In the genomic region with DNA sequence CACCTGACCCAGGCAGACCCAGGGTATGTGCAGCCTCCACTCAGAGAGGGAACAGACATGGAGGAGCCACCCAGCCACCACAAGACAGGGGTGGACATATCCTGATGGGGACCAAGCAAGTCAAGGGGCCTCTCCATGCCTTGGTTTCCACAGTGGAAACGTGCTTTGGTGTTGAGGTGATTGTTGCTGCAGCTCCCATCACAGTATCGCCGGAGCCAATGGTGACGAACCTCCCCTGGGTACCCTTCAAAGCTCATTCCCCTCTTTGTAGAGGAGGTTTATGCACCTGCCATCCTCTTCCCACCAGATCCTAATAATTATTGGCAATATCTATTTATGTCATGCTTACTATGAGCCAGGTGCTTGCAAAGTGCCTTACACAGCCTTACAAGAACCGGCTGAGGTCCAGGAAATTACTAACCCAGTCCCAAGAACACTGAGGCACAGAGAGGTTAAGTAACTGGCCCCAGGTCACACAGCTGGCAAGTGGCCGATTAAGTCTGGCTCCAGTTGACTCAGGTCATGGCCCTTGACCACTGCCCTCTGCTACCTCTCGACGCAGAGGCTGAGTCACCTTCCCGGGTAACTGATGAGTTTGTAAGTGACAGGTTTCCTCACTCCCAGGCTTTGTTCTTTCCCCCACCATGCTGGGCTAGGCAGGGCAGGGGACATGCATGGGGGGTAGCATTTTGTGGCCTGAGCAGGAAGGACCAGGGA, we compare ENCODE assay signal across 24 cellular contexts. TPM values are rescaled to one million over a fixed set of nuclear protein-coding genes. Genes with fewer than 3 reads are reported as not detected.
DNase-seq lines count a peak whose midpoint lies in the region; ATAC-seq, FAIRE-seq and TF ChIP-seq lines count a peak whose summit lies in the region.
"Had no signal": no experiment of that assay in that cellular context is flagged by ENCODE, and none has a peak within 500 bp of the region (broad histone marks: within the 10 kb centered on the region; RNA-seq: fewer than 3 reads in every experiment).

No MANE protein-coding gene starts in this region.

- H3K27ac Mint-ChIP-seq in stimulated activated memory B cell treated with anti-CD40 and anti-IgM and Interleukin-4, amounts not matched to agents 10 μg/mL and 1 μg/mL and 100 μg/mL, for 72 hours = peak overlapping the region; percentile 64
- no peak overlapping the region for H3K27ac Mint-ChIP-seq in activated CD8-positive, alpha-beta T cell treated with anti-CD3 and anti-CD28 coated beads, Interleukin-2, amount 10 ng/mL, durations not matched to agents 7 days and 5 days

- H3K4me1 ChIP-seq in A549 (no peaks in the 10 kb centered on the region), HepG2 (ENCODE audit: insufficient read depth, low read length) (no peaks in the 10 kb centered on the region; the same call in 1 of the 2 replicates)
- H3K4me1 ChIP-seq: BE2C had no signal

- TF ChIP-seq EP300 in A549 (IDR thresholded peaks at IDR 0.05) (no peak), HepG2 (IDR thresholded peaks at IDR 0.05; ENCODE audit: low read depth in 2 of 2, low read length in 2 of 2) (no peak), HepG2 (CRISPR knock-in tag; IDR thresholded peaks at IDR 0.05; ENCODE audit: borderline replicate concordance) (no peak)

- intact Hi-C loops in HepG2 (cut with micrococcal nuclease; ENCODE audit: unreplicated experiment) = no loop called here

- ATAC-seq in A549 (no peak), HepG2 (no peak; the same call in 2 of the 3 replicates)
- ATAC-seq in stimulated activated memory B cell treated with anti-CD40 and anti-IgM and Interleukin-4, amounts not matched to agents 10 μg/mL and 1 μg/mL and 100 μg/mL, for 72 hours = no peak
- ATAC-seq in activated CD8-positive, alpha-beta T cell treated with anti-CD3 and anti-CD28 coated beads, Interleukin-2, amount 10 ng/mL, durations not matched to agents 7 days and 5 days = no peak
- ATAC-seq: GM12878 had no signal

- H3K79me2 ChIP-seq in HepG2 (ENCODE audit: insufficient read depth, low read length) = no peaks in the 10 kb centered on the region

- DNase-seq in A549 (ENCODE audit: low read depth in 1 of 2, low spot score in 1 of 2) (no peak), M059J (ENCODE audit: low read depth) (peak; percentile 21), HepG2 (ENCODE audit: low spot score) (no peak), NOMO-1 treated with DMSO at 0.1 percent for 48 hours (lab: John Stamatoyannopoulos, UW; ENCODE audit: unreplicated experiment) (no peak), NCI-H2196 (lab: John Stamatoyannopoulos, UW; ENCODE audit: unreplicated experiment) (no peak)
- DNase-seq in activated CD8-positive, alpha-beta T cell treated with anti-CD3 and anti-CD28 coated beads, Interleukin-2, amount 10 ng/mL, durations not matched to agents 7 days and 5 days = no peak
- DNase-seq: 8988T; BE2C; C1 segment of cervical spinal cord; CD4-positive, CD25-positive, alpha-beta regulatory T cell; CD8-positive, alpha-beta memory T cell; COR-L47; DMS 273 treated with DMSO at 0.1 percent for 48 hours; DMS53; DND-41; EL; GOT3; H7; IMR-90 had no signal

- peaks cover 0 to 2% of the 10 kb centered on the region in 2 experiments; a peak in 1 of 5 replicates for H3K27me3 ChIP-seq in HepG2 (ENCODE audit: control insufficient read depth in 1 of 2, insufficient read depth in 2 of 2, low read length in 2 of 2)
- H3K27me3 ChIP-seq: BE2C had no signal

- TF ChIP-seq POLR2A in A549 (IDR thresholded peaks at IDR 0.05; ENCODE audit: low read length) (no peak), HepG2 (IDR thresholded peaks at IDR 0.05; ENCODE audit: insufficient read depth in 1 of 2, low read depth in 2 of 2, low read length in 2 of 2) (no peak)

- BruUV-seq in HepG2 (replicated peaks; lab: Mats Ljungman, UMichigan) = no TSS peak

- H3K9ac ChIP-seq in HepG2 (ENCODE audit: insufficient read depth, low read depth, low read length) = no peak overlapping the region

- H3K4me3 ChIP-seq in A549 (no peak overlapping the region), HepG2 (replicated peaks in 1 of 3; ENCODE audit: insufficient read depth in 1 of 3, low read depth in 2 of 3, low read length in 3 of 3) (no peak overlapping the region)
- H3K4me3 ChIP-seq: GM12878 had no signal

- H3K4me3 Mint-ChIP-seq in stimulated activated memory B cell treated with anti-CD40 and anti-IgM and Interleukin-4, amounts not matched to agents 10 μg/mL and 1 μg/mL and 100 μg/mL, for 72 hours = no peak overlapping the region
- no peak overlapping the region for H3K4me3 Mint-ChIP-seq in activated CD8-positive, alpha-beta T cell treated with anti-CD3 and anti-CD28 coated beads, Interleukin-2, amount 10 ng/mL, durations not matched to agents 7 days and 5 days
- H3K4me3 Mint-ChIP-seq: CD4-positive, CD25-positive, alpha-beta regulatory T cell; CD8-positive, alpha-beta memory T cell had no signal

- no peak overlapping the region for H2AFZ ChIP-seq in HepG2 (ENCODE audit: low read length)

- CTCF ChIA-PET in A549 (lab: Yijun Ruan, JAX) = interaction anchor here (1.2 kb wide), 1 partner anchor 18 kb away, joined by 4 read pairs; no protein-coding TSS in a partner anchor
- CTCF ChIA-PET in HepG2 (lab: Yijun Ruan, JAX; ENCODE audit: low intra/inter-chr PET ratio, low total read pairs) = no interaction called here
- CTCF ChIA-PET in activated CD8-positive, alpha-beta T cell treated with anti-CD3 and anti-CD28 coated beads, Interleukin-2, amount 10 ng/mL, durations not matched to agents 7 days and 5 days (lab: Charles Lee) = no interaction called here

- WGBS in A549 (ENCODE audit: missing lambda C conversion rate) = 53% methylated on average over 9 of the region's 9 CpGs
- 35% methylated on average over 8 of the region's 9 CpGs for WGBS in HepG2 (ENCODE audit: low lambda C conversion rate)

- H3K4me1 Mint-ChIP-seq in stimulated activated memory B cell treated with anti-CD40 and anti-IgM and Interleukin-4, amounts not matched to agents 10 μg/mL and 1 μg/mL and 100 μg/mL, for 72 hours = peaks cover 31% of the 10 kb centered on the region
- H3K4me1 Mint-ChIP-seq in activated CD8-positive, alpha-beta T cell treated with anti-CD3 and anti-CD28 coated beads, Interleukin-2, amount 10 ng/mL, durations not matched to agents 7 days and 5 days (ENCODE audit: low read depth) = no peaks in the 10 kb centered on the region
- H3K4me1 Mint-ChIP-seq: CD4-positive, CD25-positive, alpha-beta regulatory T cell; CD8-positive, alpha-beta memory T cell had no signal

- H4K20me1 ChIP-seq in HepG2 (ENCODE audit: insufficient read depth, low read length) = no peaks in the 10 kb centered on the region

- FAIRE-seq in A549 (lab: Jason Lieb, UNC) (no peak), HepG2 (lab: Jason Lieb, UNC) (no peak)
- FAIRE-seq: GM12878 had no signal

- in situ Hi-C loops in HepG2 (cut with HindIII; ENCODE audit: extremely low pct_ligation_motif_present, low pct_unique_long_range_greater_than_20kb) = no loop called here

- peaks cover 2% of the 10 kb centered on the region for H3K36me3 Mint-ChIP-seq in stimulated activated memory B cell treated with anti-CD40 and anti-IgM and Interleukin-4, amounts not matched to agents 10 μg/mL and 1 μg/mL and 100 μg/mL, for 72 hours
- no peaks in the 10 kb centered on the region for H3K36me3 Mint-ChIP-seq in activated CD8-positive, alpha-beta T cell treated with anti-CD3 and anti-CD28 coated beads, Interleukin-2, amount 10 ng/mL, durations not matched to agents 7 days and 5 days (ENCODE audit: low read depth)
- H3K36me3 Mint-ChIP-seq: CD4-positive, CD25-positive, alpha-beta regulatory T cell; CD8-positive, alpha-beta memory T cell had no signal

- H3K27me3 Mint-ChIP-seq in stimulated activated memory B cell treated with anti-CD40 and anti-IgM and Interleukin-4, amounts not matched to agents 10 μg/mL and 1 μg/mL and 100 μg/mL, for 72 hours = no peaks in the 10 kb centered on the region
- H3K27me3 Mint-ChIP-seq in activated CD8-positive, alpha-beta T cell treated with anti-CD3 and anti-CD28 coated beads, Interleukin-2, amount 10 ng/mL, durations not matched to agents 7 days and 5 days (ENCODE audit: low read depth) = no peaks in the 10 kb centered on the region
- H3K27me3 Mint-ChIP-seq: CD4-positive, CD25-positive, alpha-beta regulatory T cell had no signal

- no peak for TF ChIP-seq RAD21 in A549 (conservative IDR thresholded peaks at IDR 0.05 in 1 of 2, IDR thresholded peaks at IDR 0.05 in 1 of 2)
- TF ChIP-seq RAD21 in HepG2 (CRISPR knock-in tag; IDR thresholded peaks at IDR 0.05) = no peak

- H3K4me2 ChIP-seq in A549 (no peak overlapping the region), HepG2 (ENCODE audit: low read depth, low read length) (no peak overlapping the region)

- no peaks in the 10 kb centered on the region for H3K9me3 Mint-ChIP-seq in stimulated activated memory B cell treated with anti-CD40 and anti-IgM and Interleukin-4, amounts not matched to agents 10 μg/mL and 1 μg/mL and 100 μg/mL, for 72 hours
- no peaks in the 10 kb centered on the region for H3K9me3 Mint-ChIP-seq in activated CD8-positive, alpha-beta T cell treated with anti-CD3 and anti-CD28 coated beads, Interleukin-2, amount 10 ng/mL, durations not matched to agents 7 days and 5 days (ENCODE audit: insufficient read depth)
- H3K9me3 Mint-ChIP-seq: CD4-positive, CD25-positive, alpha-beta regulatory T cell; CD8-positive, alpha-beta memory T cell had no signal

- no peaks in the 10 kb centered on the region for H3K9me3 ChIP-seq in A549
- H3K9me3 ChIP-seq in HepG2 (ENCODE audit: low read length) = no peaks in the 10 kb centered on the region
- H3K9me3 ChIP-seq: BE2C had no signal

- no peak for TF ChIP-seq CTCF in A549 (IDR thresholded peaks at IDR 0.05)
- no peak for TF ChIP-seq CTCF in HepG2 (CRISPR knock-in tag; IDR thresholded peaks at IDR 0.05)

- H3K36me3 ChIP-seq in HepG2 (replicated peaks in 1 of 2; ENCODE audit: control insufficient read depth in 1 of 2, insufficient read depth in 2 of 2, low read length in 2 of 2) = no peaks in the 10 kb centered on the region
- H3K36me3 ChIP-seq: BE2C had no signal

- no peak overlapping the region for H3K27ac ChIP-seq in A549
- no peak overlapping the region for H3K27ac ChIP-seq in HepG2 (ENCODE audit: extremely low read length, insufficient read depth, low read length)
- H3K27ac ChIP-seq: HL-60 had no signal

- POLR2A ChIA-PET in A549 (lab: Yijun Ruan, JAX) (no interaction called here), HepG2 (lab: Yijun Ruan, JAX) (interaction anchor here (1.3 kb wide), 1 partner anchor 46 kb away, joined by 3 read pairs; no protein-coding TSS in a partner anchor)
- POLR2A ChIA-PET in activated CD8-positive, alpha-beta T cell treated with anti-CD3 and anti-CD28 coated beads, Interleukin-2, amount 10 ng/mL, durations not matched to agents 7 days and 5 days (lab: Charles Lee) = no interaction called here

RNA-seq across cellular contexts. Expression of gene SLC12A3, which starts 20.6 kb away (rescaled TPM):
- polyA plus RNA-seq in A549 (2011; rRNA removed) (0.01 and 0.09 TPM in 2 replicates), A549 (2017; fragmentation: RNase III; extraction: RNeasy Plus Mini Kit Qiagen cat#74134 plus additional on column Dnase treatment) (0.08 TPM in 1 of 3 replicates, not detected in the others), HepG2 (2011; rRNA removed) (5.1 and 6.2 TPM in 2 replicates)
- polyA plus RNA-seq in A549 (2012; cell fraction: cytosol; rRNA removed) = 0.05 and 0.06 TPM in 2 replicates
- 0.11 and 0.12 TPM in 2 replicates for polyA plus RNA-seq in A549 (2012; cell fraction: nucleus; rRNA removed)
- polyA minus RNA-seq in A549 (2011; rRNA and poly(A)+ RNA removed) = 0.08 TPM in 1 of 2 replicates, not detected in the other
- total RNA-seq in M059J (2014; rRNA removed; shearing (Covaris generic)) = not detected in 2 replicates
- not detected in 2 replicates for total RNA-seq in HepG2 (2016; rRNA removed; fragmentation: Illumina TruSeq; extraction: Trizol)
- 0.35 TPM in 1 of 2 replicates, not detected in the other for total RNA-seq in HepG2 (2016; cell fraction: cytosol; rRNA removed; fragmentation: Illumina TruSeq; extraction: Trizol; ENCODE audit: low read depth)
- not detected in 2 replicates for total RNA-seq in HepG2 (2016; cell fraction: insoluble cytoplasmic fraction; rRNA removed; fragmentation: Illumina TruSeq; extraction: Trizol)
- total RNA-seq in HepG2 (2016; cell fraction: membrane; rRNA removed; fragmentation: Illumina TruSeq; extraction: Trizol) = 0.07 and 0.40 TPM in 2 replicates
- not detected in 2 replicates for total RNA-seq in HepG2 (2016; cell fraction: nucleus; rRNA removed; fragmentation: Illumina TruSeq; extraction: Trizol)
- 1.6 and 1.7 TPM in 2 replicates for polyA plus RNA-seq in HepG2 (2011; cell fraction: cytosol; rRNA removed)
- 21.0 and 30.1 TPM in 2 replicates for polyA plus RNA-seq in HepG2 (2011; cell fraction: nucleus; rRNA removed)
- polyA plus RNA-seq in HepG2 (2012) = 1.9 and 3.9 TPM in 2 replicates
- not detected in 2 replicates for polyA plus RNA-seq in HepG2 (2016; cell fraction: cytosol; fragmentation: Illumina TruSeq; extraction: Trizol; ENCODE audit: low read depth)
- polyA plus RNA-seq in HepG2 (2016; cell fraction: insoluble cytoplasmic fraction; fragmentation: Illumina TruSeq; extraction: Trizol; ENCODE audit: low read depth) = not detected in 2 replicates
- not detected in 2 replicates for polyA plus RNA-seq in HepG2 (2016; cell fraction: membrane; fragmentation: Illumina TruSeq; extraction: Trizol; ENCODE audit: low read depth)
- not detected in 2 replicates for polyA plus RNA-seq in HepG2 (2016; cell fraction: nucleus; fragmentation: Illumina TruSeq; extraction: Trizol; ENCODE audit: insufficient read depth, low read depth)
- polyA minus RNA-seq in HepG2 (2011; rRNA and poly(A)+ RNA removed; ENCODE audit: low replicate concordance) = 8.9 and 232 TPM in 2 replicates
- 2.2 and 2.3 TPM in 2 replicates for polyA minus RNA-seq in HepG2 (2011; cell fraction: cytosol; rRNA and poly(A)+ RNA removed)
- polyA minus RNA-seq in HepG2 (2011; cell fraction: nucleus; rRNA and poly(A)+ RNA removed) = 7.0 and 7.5 TPM in 2 replicates
- not detected for total RNA-seq in activated CD8-positive, alpha-beta T cell treated with anti-CD3 and anti-CD28 coated beads, Interleukin-2, amount 10 ng/mL, durations not matched to agents 7 days and 5 days
- total RNA-seq: CD4-positive, CD25-positive, alpha-beta regulatory T cell; CD8-positive, alpha-beta memory T cell; G401; H7; HT1080; IMR-90 had no signal
- polyA plus RNA-seq: CD4-positive, CD25-positive, alpha-beta regulatory T cell; CD8-positive, alpha-beta memory T cell; IMR-90 had no signal

RNA-seq across cellular contexts. Expression of gene HERPUD1, which starts 46.3 kb away (rescaled TPM):
- 140 and 182 TPM in 2 replicates for polyA plus RNA-seq in A549 (2011; rRNA removed)
- 41.0 and 54.6 TPM in 2 replicates for polyA plus RNA-seq in A549 (2012; cell fraction: cytosol; rRNA removed)
- 60.1 and 65.0 TPM in 2 replicates for polyA plus RNA-seq in A549 (2012; cell fraction: nucleus; rRNA removed)
- 58.7 to 65.8 TPM (median 63.4 TPM) in 3 replicates for polyA plus RNA-seq in A549 (2017; fragmentation: RNase III; extraction: RNeasy Plus Mini Kit Qiagen cat#74134 plus additional on column Dnase treatment)
- polyA minus RNA-seq in A549 (2011; rRNA and poly(A)+ RNA removed) = 205 and 225 TPM in 2 replicates
- 104 and 124 TPM in 2 replicates for total RNA-seq in M059J (2014; rRNA removed; shearing (Covaris generic))
- total RNA-seq in HepG2 (2016; rRNA removed; fragmentation: Illumina TruSeq; extraction: Trizol) = 65.3 and 96.2 TPM in 2 replicates
- 30.1 and 30.9 TPM in 2 replicates for total RNA-seq in HepG2 (2016; cell fraction: cytosol; rRNA removed; fragmentation: Illumina TruSeq; extraction: Trizol; ENCODE audit: low read depth)
- 63.9 and 93.3 TPM in 2 replicates for total RNA-seq in HepG2 (2016; cell fraction: insoluble cytoplasmic fraction; rRNA removed; fragmentation: Illumina TruSeq; extraction: Trizol)
- total RNA-seq in HepG2 (2016; cell fraction: membrane; rRNA removed; fragmentation: Illumina TruSeq; extraction: Trizol) = 64.8 and 86.4 TPM in 2 replicates
- total RNA-seq in HepG2 (2016; cell fraction: nucleus; rRNA removed; fragmentation: Illumina TruSeq; extraction: Trizol) = 133 and 155 TPM in 2 replicates
- 311 and 323 TPM in 2 replicates for polyA plus RNA-seq in HepG2 (2011; rRNA removed)
- 179 and 230 TPM in 2 replicates for polyA plus RNA-seq in HepG2 (2011; cell fraction: cytosol; rRNA removed)
- 192 and 208 TPM in 2 replicates for polyA plus RNA-seq in HepG2 (2011; cell fraction: nucleus; rRNA removed)
- polyA plus RNA-seq in HepG2 (2012) = 165 and 190 TPM in 2 replicates
- polyA plus RNA-seq in HepG2 (2016; cell fraction: cytosol; fragmentation: Illumina TruSeq; extraction: Trizol; ENCODE audit: low read depth) = 33.0 and 44.6 TPM in 2 replicates
- polyA plus RNA-seq in HepG2 (2016; cell fraction: insoluble cytoplasmic fraction; fragmentation: Illumina TruSeq; extraction: Trizol; ENCODE audit: low read depth) = 80.1 and 93.2 TPM in 2 replicates
- 58.1 and 78.2 TPM in 2 replicates for polyA plus RNA-seq in HepG2 (2016; cell fraction: membrane; fragmentation: Illumina TruSeq; extraction: Trizol; ENCODE audit: low read depth)
- 216 and 231 TPM in 2 replicates for polyA plus RNA-seq in HepG2 (2016; cell fraction: nucleus; fragmentation: Illumina TruSeq; extraction: Trizol; ENCODE audit: insufficient read depth, low read depth)
- polyA minus RNA-seq in HepG2 (2011; rRNA and poly(A)+ RNA removed; ENCODE audit: low replicate concordance) = 206 and 472 TPM in 2 replicates
- 126 and 139 TPM in 2 replicates for polyA minus RNA-seq in HepG2 (2011; cell fraction: cytosol; rRNA and poly(A)+ RNA removed)
- 287 and 365 TPM in 2 replicates for polyA minus RNA-seq in HepG2 (2011; cell fraction: nucleus; rRNA and poly(A)+ RNA removed)
- 10 to 100 TPM; 88.2 to 95.2 TPM for total RNA-seq in activated CD8-positive, alpha-beta T cell treated with anti-CD3 and anti-CD28 coated beads, Interleukin-2, amount 10 ng/mL, durations not matched to agents 7 days and 5 days

Comparison
In these comparisons a context has a peak if more than half of its experiments do, and no peak if none do; other contexts are left out.
1. Of the 38 proteins assayed by ChIP-seq in both HepG2 and A549: peak only in HepG2: FOSL2, KDM1A and MAX; only in A549: none; in both: ZFP36; in neither: 34.